In the genomic region with DNA sequence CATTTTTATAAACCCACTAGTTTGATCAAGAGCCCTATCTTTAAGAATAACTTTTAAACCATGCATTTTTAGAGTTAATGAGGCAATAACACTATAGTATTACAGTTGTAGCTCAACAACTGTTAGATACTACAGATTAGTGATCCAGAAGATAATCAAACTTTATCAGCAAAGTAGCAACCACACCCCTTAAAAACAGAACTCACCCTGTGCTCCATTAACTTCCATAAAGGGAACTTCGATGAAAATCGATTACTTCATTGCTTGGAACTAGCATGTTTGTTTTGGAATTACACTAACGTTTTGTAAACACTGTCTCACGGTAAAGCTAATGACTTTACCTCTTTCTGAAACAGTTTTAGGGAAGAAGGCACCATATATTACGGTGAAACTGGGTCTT, we compare ENCODE assay signal across 2 cellular contexts.
TF ChIP-seq lines count a peak whose summit lies in the region.

No MANE protein-coding gene starts in this region.

TF ChIP-seq in HEK293, 187 proteins besides CTCF, POLR2A, EP300 and RAD21 (continued from another document):
- TF ChIP-seq, protein P1, sequence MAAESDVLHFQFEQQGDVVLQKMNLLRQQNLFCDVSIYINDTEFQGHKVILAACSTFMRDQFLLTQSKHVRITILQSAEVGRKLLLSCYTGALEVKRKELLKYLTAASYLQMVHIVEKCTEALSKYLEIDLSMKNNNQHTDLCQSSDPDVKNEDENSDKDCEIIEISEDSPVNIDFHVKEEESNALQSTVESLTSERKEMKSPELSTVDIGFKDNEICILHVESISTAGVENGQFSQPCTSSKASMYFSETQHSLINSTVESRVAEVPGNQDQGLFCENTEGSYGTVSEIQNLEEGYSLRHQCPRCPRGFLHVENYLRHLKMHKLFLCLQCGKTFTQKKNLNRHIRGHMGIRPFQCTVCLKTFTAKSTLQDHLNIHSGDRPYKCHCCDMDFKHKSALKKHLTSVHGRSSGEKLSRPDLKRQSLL (tag by site-specific recombination; IDR thresholded peaks at IDR 0.05): no peak
- TF ChIP-seq ZNF266 (tag by site-specific recombination; IDR thresholded peaks at IDR 0.05; ENCODE audit: low read depth): no peak
- peak; percentile 46; the same call in 1 of the 2 replicates for TF ChIP-seq ZNF660 (tag by site-specific recombination; IDR thresholded peaks at IDR 0.05)
- TF ChIP-seq ZNF549 (tag by site-specific recombination; IDR thresholded peaks at IDR 0.05): 0 out of 2 replicates have a peak, but pooled peaks have one; percentile 3
- TF ChIP-seq ZNF585B (tag by site-specific recombination; IDR thresholded peaks at IDR 0.05): no peak
- 0 out of 2 replicates have a peak, but pooled peaks have one; percentile 22 for TF ChIP-seq TCF7L2 (IDR thresholded peaks at IDR 0.05; ENCODE audit: borderline replicate concordance, low read depth, low read length)
- peak; percentile 62; the same call in 1 of the 2 replicates for TF ChIP-seq ZBTB17 (tag by site-specific recombination; IDR thresholded peaks at IDR 0.05)
- peak; percentile 50; the same call in 1 of the 2 replicates for TF ChIP-seq KLF1 (tag by site-specific recombination; IDR thresholded peaks at IDR 0.05)
- TF ChIP-seq, protein P2, sequence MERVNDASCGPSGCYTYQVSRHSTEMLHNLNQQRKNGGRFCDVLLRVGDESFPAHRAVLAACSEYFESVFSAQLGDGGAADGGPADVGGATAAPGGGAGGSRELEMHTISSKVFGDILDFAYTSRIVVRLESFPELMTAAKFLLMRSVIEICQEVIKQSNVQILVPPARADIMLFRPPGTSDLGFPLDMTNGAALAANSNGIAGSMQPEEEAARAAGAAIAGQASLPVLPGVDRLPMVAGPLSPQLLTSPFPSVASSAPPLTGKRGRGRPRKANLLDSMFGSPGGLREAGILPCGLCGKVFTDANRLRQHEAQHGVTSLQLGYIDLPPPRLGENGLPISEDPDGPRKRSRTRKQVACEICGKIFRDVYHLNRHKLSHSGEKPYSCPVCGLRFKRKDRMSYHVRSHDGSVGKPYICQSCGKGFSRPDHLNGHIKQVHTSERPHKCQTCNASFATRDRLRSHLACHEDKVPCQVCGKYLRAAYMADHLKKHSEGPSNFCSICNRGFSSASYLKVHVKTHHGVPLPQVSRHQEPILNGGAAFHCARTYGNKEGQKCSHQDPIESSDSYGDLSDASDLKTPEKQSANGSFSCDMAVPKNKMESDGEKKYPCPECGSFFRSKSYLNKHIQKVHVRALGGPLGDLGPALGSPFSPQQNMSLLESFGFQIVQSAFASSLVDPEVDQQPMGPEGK (tag by site-specific recombination; IDR thresholded peaks at IDR 0.05): no peak
- no peak for TF ChIP-seq ZNF132 (tag by site-specific recombination; IDR thresholded peaks at IDR 0.05; ENCODE audit: borderline replicate concordance)
- TF ChIP-seq ZBTB1 (tag by site-specific recombination; IDR thresholded peaks at IDR 0.05): no peak
- no peak for TF ChIP-seq ZNF623 (tag by site-specific recombination; IDR thresholded peaks at IDR 0.05)
- no peak for TF ChIP-seq SCRT1 (tag by site-specific recombination; IDR thresholded peaks at IDR 0.05; ENCODE audit: borderline replicate concordance)
- TF ChIP-seq, protein P3, sequence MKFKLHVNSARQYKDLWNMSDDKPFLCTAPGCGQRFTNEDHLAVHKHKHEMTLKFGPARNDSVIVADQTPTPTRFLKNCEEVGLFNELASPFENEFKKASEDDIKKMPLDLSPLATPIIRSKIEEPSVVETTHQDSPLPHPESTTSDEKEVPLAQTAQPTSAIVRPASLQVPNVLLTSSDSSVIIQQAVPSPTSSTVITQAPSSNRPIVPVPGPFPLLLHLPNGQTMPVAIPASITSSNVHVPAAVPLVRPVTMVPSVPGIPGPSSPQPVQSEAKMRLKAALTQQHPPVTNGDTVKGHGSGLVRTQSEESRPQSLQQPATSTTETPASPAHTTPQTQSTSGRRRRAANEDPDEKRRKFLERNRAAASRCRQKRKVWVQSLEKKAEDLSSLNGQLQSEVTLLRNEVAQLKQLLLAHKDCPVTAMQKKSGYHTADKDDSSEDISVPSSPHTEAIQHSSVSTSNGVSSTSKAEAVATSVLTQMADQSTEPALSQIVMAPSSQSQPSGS (tag by site-specific recombination; IDR thresholded peaks at IDR 0.05; ENCODE audit: low read depth): peak; percentile 44; the same call in 1 of the 2 replicates
- no peak for TF ChIP-seq ZNF830 (tag by site-specific recombination; IDR thresholded peaks at IDR 0.05; ENCODE audit: low read depth)
- TF ChIP-seq ZNF837 (tag by site-specific recombination; IDR thresholded peaks at IDR 0.05): no peak
TF ChIP-seq in HEK293: peak in this region for 7.

TF ChIP-seq in K562, 482 proteins besides CTCF, POLR2A, EP300 and RAD21 (continued from another document and continues in another):
- TF ChIP-seq, protein P4, sequence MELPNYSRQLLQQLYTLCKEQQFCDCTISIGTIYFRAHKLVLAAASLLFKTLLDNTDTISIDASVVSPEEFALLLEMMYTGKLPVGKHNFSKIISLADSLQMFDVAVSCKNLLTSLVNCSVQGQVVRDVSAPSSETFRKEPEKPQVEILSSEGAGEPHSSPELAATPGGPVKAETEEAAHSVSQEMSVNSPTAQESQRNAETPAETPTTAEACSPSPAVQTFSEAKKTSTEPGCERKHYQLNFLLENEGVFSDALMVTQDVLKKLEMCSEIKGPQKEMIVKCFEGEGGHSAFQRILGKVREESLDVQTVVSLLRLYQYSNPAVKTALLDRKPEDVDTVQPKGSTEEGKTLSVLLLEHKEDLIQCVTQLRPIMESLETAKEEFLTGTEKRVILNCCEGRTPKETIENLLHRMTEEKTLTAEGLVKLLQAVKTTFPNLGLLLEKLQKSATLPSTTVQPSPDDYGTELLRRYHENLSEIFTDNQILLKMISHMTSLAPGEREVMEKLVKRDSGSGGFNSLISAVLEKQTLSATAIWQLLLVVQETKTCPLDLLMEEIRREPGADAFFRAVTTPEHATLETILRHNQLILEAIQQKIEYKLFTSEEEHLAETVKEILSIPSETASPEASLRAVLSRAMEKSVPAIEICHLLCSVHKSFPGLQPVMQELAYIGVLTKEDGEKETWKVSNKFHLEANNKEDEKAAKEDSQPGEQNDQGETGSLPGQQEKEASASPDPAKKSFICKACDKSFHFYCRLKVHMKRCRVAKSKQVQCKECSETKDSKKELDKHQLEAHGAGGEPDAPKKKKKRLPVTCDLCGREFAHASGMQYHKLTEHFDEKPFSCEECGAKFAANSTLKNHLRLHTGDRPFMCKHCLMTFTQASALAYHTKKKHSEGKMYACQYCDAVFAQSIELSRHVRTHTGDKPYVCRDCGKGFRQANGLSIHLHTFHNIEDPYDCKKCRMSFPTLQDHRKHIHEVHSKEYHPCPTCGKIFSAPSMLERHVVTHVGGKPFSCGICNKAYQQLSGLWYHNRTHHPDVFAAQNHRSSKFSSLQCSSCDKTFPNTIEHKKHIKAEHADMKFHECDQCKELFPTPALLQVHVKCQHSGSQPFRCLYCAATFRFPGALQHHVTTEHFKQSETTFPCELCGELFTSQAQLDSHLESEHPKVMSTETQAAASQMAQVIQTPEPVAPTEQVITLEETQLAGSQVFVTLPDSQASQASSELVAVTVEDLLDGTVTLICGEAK (IDR thresholded peaks at IDR 0.05): peak; percentile 71; the same call in 1 of the 2 replicates
- TF ChIP-seq, protein P4 (CRISPR knock-in tag; IDR thresholded peaks at IDR 0.05): no peak
- no peak for TF ChIP-seq SIRT6 (IDR thresholded peaks at IDR 0.05; ENCODE audit: low read depth, low read length)
- TF ChIP-seq ARID1B (IDR thresholded peaks at IDR 0.05): 0 out of 2 replicates have a peak, but pooled peaks have one; percentile 21
- no peak for TF ChIP-seq ZNF583 (CRISPR knock-in tag; IDR thresholded peaks at IDR 0.05)
- TF ChIP-seq, protein P5, sequence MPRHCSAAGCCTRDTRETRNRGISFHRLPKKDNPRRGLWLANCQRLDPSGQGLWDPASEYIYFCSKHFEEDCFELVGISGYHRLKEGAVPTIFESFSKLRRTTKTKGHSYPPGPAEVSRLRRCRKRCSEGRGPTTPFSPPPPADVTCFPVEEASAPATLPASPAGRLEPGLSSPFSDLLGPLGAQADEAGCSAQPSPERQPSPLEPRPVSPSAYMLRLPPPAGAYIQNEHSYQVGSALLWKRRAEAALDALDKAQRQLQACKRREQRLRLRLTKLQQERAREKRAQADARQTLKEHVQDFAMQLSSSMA (CRISPR knock-in tag; IDR thresholded peaks at IDR 0.05): no peak
- 0 out of 2 replicates have a peak, but pooled peaks have one; percentile 62 for TF ChIP-seq GATAD2B (IDR thresholded peaks at IDR 0.05; ENCODE audit: borderline replicate concordance)
- TF ChIP-seq KLF16 (IDR thresholded peaks at IDR 0.05): no peak
- no peak for TF ChIP-seq ZNF408 (CRISPR knock-in tag; IDR thresholded peaks at IDR 0.05; ENCODE audit: low read depth)
- peak; percentile 37; the same call in 1 of the 2 replicates for TF ChIP-seq SMARCA4 (IDR thresholded peaks at IDR 0.05)
- TF ChIP-seq, protein P6, sequence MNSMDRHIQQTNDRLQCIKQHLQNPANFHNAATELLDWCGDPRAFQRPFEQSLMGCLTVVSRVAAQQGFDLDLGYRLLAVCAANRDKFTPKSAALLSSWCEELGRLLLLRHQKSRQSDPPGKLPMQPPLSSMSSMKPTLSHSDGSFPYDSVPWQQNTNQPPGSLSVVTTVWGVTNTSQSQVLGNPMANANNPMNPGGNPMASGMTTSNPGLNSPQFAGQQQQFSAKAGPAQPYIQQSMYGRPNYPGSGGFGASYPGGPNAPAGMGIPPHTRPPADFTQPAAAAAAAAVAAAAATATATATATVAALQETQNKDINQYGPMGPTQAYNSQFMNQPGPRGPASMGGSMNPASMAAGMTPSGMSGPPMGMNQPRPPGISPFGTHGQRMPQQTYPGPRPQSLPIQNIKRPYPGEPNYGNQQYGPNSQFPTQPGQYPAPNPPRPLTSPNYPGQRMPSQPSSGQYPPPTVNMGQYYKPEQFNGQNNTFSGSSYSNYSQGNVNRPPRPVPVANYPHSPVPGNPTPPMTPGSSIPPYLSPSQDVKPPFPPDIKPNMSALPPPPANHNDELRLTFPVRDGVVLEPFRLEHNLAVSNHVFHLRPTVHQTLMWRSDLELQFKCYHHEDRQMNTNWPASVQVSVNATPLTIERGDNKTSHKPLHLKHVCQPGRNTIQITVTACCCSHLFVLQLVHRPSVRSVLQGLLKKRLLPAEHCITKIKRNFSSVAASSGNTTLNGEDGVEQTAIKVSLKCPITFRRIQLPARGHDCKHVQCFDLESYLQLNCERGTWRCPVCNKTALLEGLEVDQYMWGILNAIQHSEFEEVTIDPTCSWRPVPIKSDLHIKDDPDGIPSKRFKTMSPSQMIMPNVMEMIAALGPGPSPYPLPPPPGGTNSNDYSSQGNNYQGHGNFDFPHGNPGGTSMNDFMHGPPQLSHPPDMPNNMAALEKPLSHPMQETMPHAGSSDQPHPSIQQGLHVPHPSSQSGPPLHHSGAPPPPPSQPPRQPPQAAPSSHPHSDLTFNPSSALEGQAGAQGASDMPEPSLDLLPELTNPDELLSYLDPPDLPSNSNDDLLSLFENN (IDR thresholded peaks at IDR 0.05; ENCODE audit: low read depth in 2 of 2, low read length in 2 of 2): no peak
- TF ChIP-seq, protein P7, sequence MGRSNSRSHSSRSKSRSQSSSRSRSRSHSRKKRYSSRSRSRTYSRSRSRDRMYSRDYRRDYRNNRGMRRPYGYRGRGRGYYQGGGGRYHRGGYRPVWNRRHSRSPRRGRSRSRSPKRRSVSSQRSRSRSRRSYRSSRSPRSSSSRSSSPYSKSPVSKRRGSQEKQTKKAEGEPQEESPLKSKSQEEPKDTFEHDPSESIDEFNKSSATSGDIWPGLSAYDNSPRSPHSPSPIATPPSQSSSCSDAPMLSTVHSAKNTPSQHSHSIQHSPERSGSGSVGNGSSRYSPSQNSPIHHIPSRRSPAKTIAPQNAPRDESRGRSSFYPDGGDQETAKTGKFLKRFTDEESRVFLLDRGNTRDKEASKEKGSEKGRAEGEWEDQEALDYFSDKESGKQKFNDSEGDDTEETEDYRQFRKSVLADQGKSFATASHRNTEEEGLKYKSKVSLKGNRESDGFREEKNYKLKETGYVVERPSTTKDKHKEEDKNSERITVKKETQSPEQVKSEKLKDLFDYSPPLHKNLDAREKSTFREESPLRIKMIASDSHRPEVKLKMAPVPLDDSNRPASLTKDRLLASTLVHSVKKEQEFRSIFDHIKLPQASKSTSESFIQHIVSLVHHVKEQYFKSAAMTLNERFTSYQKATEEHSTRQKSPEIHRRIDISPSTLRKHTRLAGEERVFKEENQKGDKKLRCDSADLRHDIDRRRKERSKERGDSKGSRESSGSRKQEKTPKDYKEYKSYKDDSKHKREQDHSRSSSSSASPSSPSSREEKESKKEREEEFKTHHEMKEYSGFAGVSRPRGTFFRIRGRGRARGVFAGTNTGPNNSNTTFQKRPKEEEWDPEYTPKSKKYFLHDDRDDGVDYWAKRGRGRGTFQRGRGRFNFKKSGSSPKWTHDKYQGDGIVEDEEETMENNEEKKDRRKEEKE (IDR thresholded peaks at IDR 0.05; ENCODE audit: borderline replicate concordance in 1 of 2, control insufficient read depth in 1 of 2, low read depth in 2 of 2, low read length in 1 of 2): no peak
- TF ChIP-seq, protein P8, sequence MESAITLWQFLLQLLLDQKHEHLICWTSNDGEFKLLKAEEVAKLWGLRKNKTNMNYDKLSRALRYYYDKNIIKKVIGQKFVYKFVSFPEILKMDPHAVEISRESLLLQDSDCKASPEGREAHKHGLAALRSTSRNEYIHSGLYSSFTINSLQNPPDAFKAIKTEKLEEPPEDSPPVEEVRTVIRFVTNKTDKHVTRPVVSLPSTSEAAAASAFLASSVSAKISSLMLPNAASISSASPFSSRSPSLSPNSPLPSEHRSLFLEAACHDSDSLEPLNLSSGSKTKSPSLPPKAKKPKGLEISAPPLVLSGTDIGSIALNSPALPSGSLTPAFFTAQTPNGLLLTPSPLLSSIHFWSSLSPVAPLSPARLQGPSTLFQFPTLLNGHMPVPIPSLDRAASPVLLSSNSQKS (CRISPR knock-in tag; IDR thresholded peaks at IDR 0.05): no peak
